ENCODE assay signal across 8 cellular contexts in genomic region chr12:3275171-3276041, GRCh38.
DNase-seq lines count a peak whose midpoint lies in the region; ATAC-seq and TF ChIP-seq lines count a peak whose summit lies in the region.

No MANE protein-coding gene starts in this region.

- H3K27ac ChIP-seq in effector memory CD4-positive, alpha-beta T cell (ENCODE audit: insufficient read depth, low read length, poor library complexity, severe bottlenecking): no peak overlapping the region

- no peaks in the 10 kb centered on the region for H3K27me3 ChIP-seq in effector memory CD4-positive, alpha-beta T cell (replicated peaks; ENCODE audit: control insufficient read depth, insufficient read depth, low read length, poor library complexity, severe bottlenecking)

- peaks cover 12 to 47% (median 39%) of the 10 kb centered on the region in 3 donors for H3K27me3 Mint-ChIP-seq in CD14-positive monocyte (ENCODE audit: low read depth in 3 of 3)
- H3K27me3 Mint-ChIP-seq in mesothelial cell of epicardium (ENCODE audit: low read depth): no peaks in the 10 kb centered on the region

- no peak overlapping the region for H3K4me3 Mint-ChIP-seq in CD14-positive monocyte
- no peak overlapping the region for H3K4me3 Mint-ChIP-seq in mesothelial cell of epicardium

- DNase-seq in CD14-positive monocyte (ENCODE audit: low spot score): peak; percentile 62
- DNase-seq in HEK293T (ENCODE audit: extremely low spot score): peak; percentile 83
- DNase-seq in NCI-H69 (lab: John Stamatoyannopoulos, UW): peak; percentile 77
- peak; percentile 89 for DNase-seq in activated CD8-positive, alpha-beta memory T cell treated with anti-CD3 and anti-CD28 coated beads for 24 hours
- peak; percentile 13 to 49 (median 19) for DNase-seq in effector memory CD4-positive, alpha-beta T cell
- peak; percentile 76 to 90 for DNase-seq in mesothelial cell of epicardium (ENCODE audit: low spot score in 2 of 2, unreplicated experiment in 2 of 2)
- peak; percentile 51 to 67 for DNase-seq in stimulated activated CD8-positive, alpha-beta memory T cell treated with anti-CD3 and anti-CD28 coated beads, Interleukin-2, amount 100 ng/mL, for 48 hours (ENCODE audit: low read depth in 2 of 2)

- H3K36me3 Mint-ChIP-seq in CD14-positive monocyte: no peaks in the 10 kb centered on the region
- peaks cover 2% of the 10 kb centered on the region for H3K36me3 Mint-ChIP-seq in mesothelial cell of epicardium

- no peak overlapping the region for H3K27ac Mint-ChIP-seq in CD14-positive monocyte
- no peak overlapping the region for H3K27ac Mint-ChIP-seq in mesothelial cell of epicardium

- intact Hi-C loops in CD14-positive monocyte (cut with micrococcal nuclease): loop anchor here (1.0 to 5.0 kb wide), 3 partner anchors 140 to 203 kb away; no protein-coding TSS in a partner anchor

- TF ChIP-seq CTCF in CD14-positive monocyte (IDR thresholded peaks at IDR 0.05) (peak; percentile 98), mesothelial cell of epicardium (IDR thresholded peaks at IDR 0.05; ENCODE audit: unreplicated experiment) (peak; percentile 93)

- no peak for ATAC-seq in GM18867 (IDR thresholded peaks at IDR 0.05; ENCODE audit: unreplicated experiment)

- H3K4me1 ChIP-seq in effector memory CD4-positive, alpha-beta T cell (ENCODE audit: control insufficient read depth, insufficient read depth, low read length, poor library complexity, severe bottlenecking): no peaks in the 10 kb centered on the region

- CTCF ChIA-PET in HEK293T (lab: Yijun Ruan, JAX): interaction anchor here (0.6 to 4.0 kb wide), 33 partner anchors 8 to 505 kb away, joined by 3 to 66 read pairs (median 4); no protein-coding TSS in a partner anchor

- H3K36me3 ChIP-seq in effector memory CD4-positive, alpha-beta T cell (ENCODE audit: control insufficient read depth, insufficient read depth, low read length): no peaks in the 10 kb centered on the region

- H3K9me3 ChIP-seq in effector memory CD4-positive, alpha-beta T cell (ENCODE audit: control insufficient read depth, low read length): no peaks in the 10 kb centered on the region

- peaks cover 2% of the 10 kb centered on the region for H3K4me1 Mint-ChIP-seq in CD14-positive monocyte
- peaks cover 12% of the 10 kb centered on the region for H3K4me1 Mint-ChIP-seq in mesothelial cell of epicardium

- POLR2A ChIA-PET in HEK293T (lab: Yijun Ruan, JAX): interaction anchor here (1.0 to 1.1 kb wide), 2 partner anchors 138 to 199 kb away, joined by 3 read pairs; no protein-coding TSS in a partner anchor

- no peak overlapping the region for H3K4me3 ChIP-seq in effector memory CD4-positive, alpha-beta T cell (ENCODE audit: insufficient read depth, low read depth, low read length, poor library complexity, severe bottlenecking)

- H3K9me3 Mint-ChIP-seq in CD14-positive monocyte (peaks cover 0 to 2% (median 0%) of the 10 kb centered on the region in 7 donors), mesothelial cell of epicardium (no peaks in the 10 kb centered on the region)

TF ChIP-seq in HEK293T, 16 proteins besides CTCF, POLR2A, EP300 and RAD21:
- TF ChIP-seq LEF1 (IDR thresholded peaks at IDR 0.05; ENCODE audit: borderline replicate concordance) (no peak), PKNOX1 (IDR thresholded peaks at IDR 0.05) (no peak), CTBP1 (IDR thresholded peaks at IDR 0.05; ENCODE audit: borderline replicate concordance) (no peak), ARNT (IDR thresholded peaks at IDR 0.05) (no peak), HDGF (IDR thresholded peaks at IDR 0.05; ENCODE audit: borderline replicate concordance) (no peak), BHLHE40 (IDR thresholded peaks at IDR 0.05; ENCODE audit: borderline replicate concordance) (no peak), FOXK2 (IDR thresholded peaks at IDR 0.05) (no peak), FOXM1 (IDR thresholded peaks at IDR 0.05; ENCODE audit: borderline replicate concordance) (no peak), NFRKB (IDR thresholded peaks at IDR 0.05) (no peak), ZNF384 (IDR thresholded peaks at IDR 0.05) (no peak), TARDBP (IDR thresholded peaks at IDR 0.05) (no peak), SUZ12 (IDR thresholded peaks at IDR 0.05) (no peak), ELF4 (IDR thresholded peaks at IDR 0.05) (no peak), FOXA1 (IDR thresholded peaks at IDR 0.05) (no peak), L3MBTL2 (conservative IDR thresholded peaks at IDR 0.05) (no peak), SP1 (IDR thresholded peaks at IDR 0.05) (no peak)
TF ChIP-seq in HEK293T: peak in this region for 0.

Comparison
In these comparisons a context has a peak if more than half of its experiments do, and no peak if none do; other contexts are left out.
1. DNase-seq: peak in every context shown above with its lines; median percentile 89 in activated CD8-positive, alpha-beta memory T cell treated with anti-CD3 and anti-CD28 coated beads for 24 hours; 83 in HEK293T; 83 in mesothelial cell of epicardium; 77 in NCI-H69; 62 in CD14-positive monocyte; 59 in stimulated activated CD8-positive, alpha-beta memory T cell treated with anti-CD3 and anti-CD28 coated beads, Interleukin-2, amount 100 ng/mL, for 48 hours; 19 in effector memory CD4-positive, alpha-beta T cell.